21 cellular contexts compared by ENCODE assay signal in the genomic region with DNA sequence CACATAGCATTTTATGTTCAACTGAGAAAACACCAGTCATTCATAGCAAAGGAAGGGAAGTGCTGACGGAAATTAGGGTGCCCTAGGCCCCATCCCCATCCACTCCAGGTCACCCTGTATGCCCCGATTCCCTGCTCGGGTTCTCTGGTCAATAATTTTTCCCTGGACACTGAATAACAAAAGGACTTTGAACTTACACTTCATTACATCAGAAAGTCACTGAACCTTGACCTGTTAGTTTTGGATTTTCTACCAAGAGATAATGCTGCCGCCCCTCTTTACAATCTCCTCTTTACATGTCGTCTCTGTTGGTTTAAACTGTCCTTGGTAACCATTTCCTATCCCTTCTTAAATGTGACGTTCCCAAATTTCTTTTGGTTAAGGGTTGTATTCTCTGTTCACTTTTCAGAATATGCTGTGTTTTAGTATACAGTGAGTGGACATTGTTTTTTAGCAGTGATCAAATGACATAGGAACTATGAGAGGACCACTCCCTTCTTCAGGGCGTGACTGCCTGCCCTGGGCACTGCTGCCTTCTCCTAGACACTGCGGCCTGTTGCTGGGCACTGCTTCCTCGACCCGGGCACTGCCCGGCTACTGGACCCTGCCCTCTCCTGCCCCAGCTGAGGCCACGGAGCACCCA. TPM values are rescaled to one million over a fixed set of nuclear protein-coding genes. Genes with fewer than 3 reads are reported as not detected.
DNase-seq lines count a peak whose midpoint lies in the region; ATAC-seq and TF ChIP-seq lines count a peak whose summit lies in the region.
"Had no signal": no experiment of that assay in that cellular context is flagged by ENCODE, and none has a peak within 500 bp of the region (broad histone marks: within the 10 kb centered on the region; RNA-seq: fewer than 3 reads in every experiment).

No MANE protein-coding gene starts in this region.

- no peaks in the 10 kb centered on the region for H3K27me3 ChIP-seq in right atrium auricular region
- H3K27me3 ChIP-seq: adrenal gland, BLaER1 had no signal

- H3K9me3 ChIP-seq in right atrium auricular region: no peaks in the 10 kb centered on the region
- H3K9me3 ChIP-seq: adrenal gland, BLaER1 had no signal

- H3K36me3 ChIP-seq in right atrium auricular region: no peaks in the 10 kb centered on the region
- H3K36me3 ChIP-seq: adrenal gland, BLaER1 had no signal

- DNase-seq in right atrium auricular region (ENCODE audit: low spot score): no peak
- no peak for DNase-seq in left cardiac atrium
- DNase-seq in left kidney (ENCODE audit: low read depth, low spot score): peak; percentile 16
- no peak for DNase-seq in T1000 (lab: John Stamatoyannopoulos, UW)
- DNase-seq in stimulated activated naive CD4-positive, alpha-beta T cell treated with Interleukin-2 at 50 U/mL for 16 hours (lab: John Stamatoyannopoulos, UW): no peak
- DNase-seq in stimulated activated CD4-positive, alpha-beta T cell treated with anti-CD3 and anti-CD28 coated beads, Interleukin-4, amount 100 ng/mL, for 4 hours: no peak
- DNase-seq: activated CD4-positive, alpha-beta memory T cell treated with anti-CD3 and anti-CD28 coated beads, Interleukin-2, amount 10 ng/mL, durations not matched to agents 7 days and 5 days; activated CD4-positive, CD25-positive, alpha-beta regulatory T cell; activated T-cell treated with anti-CD3 and anti-CD28 coated beads for 4 hours; adrenal gland; HFFc6; NCI-H2107; NCI-H510A; retina; stimulated activated CD8-positive, alpha-beta memory T cell treated with anti-CD3 and anti-CD28 coated beads, Interleukin-4, amount 100 ng/mL, for 48 hours; substantia nigra had no signal

- ATAC-seq in left cardiac atrium: no peak

- TF ChIP-seq CTCF in right atrium auricular region (IDR thresholded peaks at IDR 0.05): no peak

- intact Hi-C loops in left cardiac atrium (cut with DNase I): no loop called here

- H3K4me3 ChIP-seq in right atrium auricular region: no peak overlapping the region
- H3K4me3 ChIP-seq: adrenal gland, BLaER1 had no signal

- peak overlapping the region; percentile 21 to 79 for H3K27ac ChIP-seq in right atrium auricular region
- H3K27ac ChIP-seq: adrenal gland, BLaER1 had no signal

- peaks cover 0 to 4% of the 10 kb centered on the region in 2 donors for H3K4me1 ChIP-seq in right atrium auricular region
- H3K4me1 ChIP-seq: adrenal gland, BLaER1 had no signal

RNA-seq across cellular contexts. Expression of gene AHSG, which starts 13.6 kb away (rescaled TPM):
- not detected for total RNA-seq in right atrium auricular region
- under 1 TPM; 0.13 to 0.15 TPM for total RNA-seq in left cardiac atrium
- total RNA-seq: activated CD4-positive, alpha-beta memory T cell treated with anti-CD3 and anti-CD28 coated beads, Interleukin-2, amount 10 ng/mL, durations not matched to agents 7 days and 5 days; HFFc6; lung microvascular endothelial cell; M059J; RPMI7951 had no signal

RNA-seq across cellular contexts. Expression of gene DNAJB11, which starts 28.7 kb away (rescaled TPM):
- total RNA-seq in right atrium auricular region (10 to 100 TPM; 39.1 to 39.3 TPM), left cardiac atrium (10 to 100 TPM; 43.6 to 52.8 TPM)

RNA-seq across cellular contexts. Expression of gene TBCCD1, which starts 32.1 kb away (rescaled TPM):
- 10 to 100 TPM in 1 of 2 donors, 1 to 10 TPM in 1; 8.6 to 10.3 TPM for total RNA-seq in right atrium auricular region
- total RNA-seq in left cardiac atrium: 1 to 10 TPM; 6.8 to 7.8 TPM

RNA-seq across cellular contexts. Expression of gene FETUB, which starts 40.9 kb away (rescaled TPM):
- total RNA-seq in right atrium auricular region: not detected
- not detected for total RNA-seq in left cardiac atrium
- total RNA-seq: A673; activated CD4-positive, alpha-beta memory T cell treated with anti-CD3 and anti-CD28 coated beads, Interleukin-2, amount 10 ng/mL, durations not matched to agents 7 days and 5 days; adrenal gland; HFFc6; lung microvascular endothelial cell; M059J; RPMI7951 had no signal

RNA-seq across cellular contexts. Expression of gene CRYGS, which starts 55.1 kb away (rescaled TPM):
- total RNA-seq in right atrium auricular region: under 1 TPM in 1 of 2 donors, not detected in 1; 0.67 TPM
- total RNA-seq in left cardiac atrium: 1 to 10 TPM in 1 of 2 donors, under 1 TPM in 1; 0.94 to 2.0 TPM
